ENCODE assay signal across 8 cellular contexts in the genomic region with DNA sequence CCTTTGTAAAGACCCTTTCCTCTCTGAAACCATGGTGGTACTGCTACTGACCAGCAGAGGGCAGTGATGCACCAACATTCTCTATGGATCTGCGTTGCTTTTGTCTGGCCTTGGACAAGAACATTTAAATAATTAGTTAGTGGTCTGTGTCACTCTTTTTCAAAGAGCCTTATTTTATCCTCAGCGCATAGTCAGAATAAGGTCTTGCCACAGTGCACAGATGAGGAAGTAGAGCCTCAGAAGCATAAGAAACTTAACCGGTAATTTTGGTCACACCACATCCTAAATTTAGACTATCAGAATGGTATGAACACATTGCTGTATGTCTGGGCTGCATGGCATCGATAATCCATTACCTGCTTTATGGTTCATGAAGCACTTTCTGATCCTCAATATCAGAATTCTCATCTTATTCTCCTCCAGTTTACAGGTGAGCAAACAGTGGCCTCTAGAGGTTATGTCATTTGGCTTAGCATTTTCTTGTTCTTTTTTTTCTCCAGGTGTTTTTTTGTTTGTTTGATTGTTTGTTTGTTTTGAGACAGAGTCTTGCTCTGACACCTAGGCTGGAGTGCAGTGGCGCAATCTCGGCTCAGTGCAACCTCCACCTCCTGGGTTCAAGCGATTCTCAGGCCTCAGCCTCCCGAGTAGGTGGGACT. TPM values are rescaled to one million over a fixed set of nuclear protein-coding genes. Genes with fewer than 3 reads are reported as not detected.
DNase-seq lines count a peak whose midpoint lies in the region; ATAC-seq and TF ChIP-seq lines count a peak whose summit lies in the region.

No MANE protein-coding gene starts in this region.

- ATAC-seq in GM19455 (IDR thresholded peaks at IDR 0.05; ENCODE audit: unreplicated experiment) (peak; percentile 79), HG03521 (IDR thresholded peaks at IDR 0.05; ENCODE audit: unreplicated experiment) (peak; percentile 74), mucosa of descending colon (peak; percentile 91)
- peak; percentile 69 for ATAC-seq in activated CD8-positive, alpha-beta T cell treated with anti-CD3 and anti-CD28 coated beads, Interleukin-2, amount 10 ng/mL, durations not matched to agents 7 days and 5 days

- POLR2A ChIA-PET in activated CD8-positive, alpha-beta T cell treated with anti-CD3 and anti-CD28 coated beads, Interleukin-2, amount 10 ng/mL, durations not matched to agents 7 days and 5 days (lab: Charles Lee), result no interaction called here

- H3K4me3 Mint-ChIP-seq in activated CD8-positive, alpha-beta T cell treated with anti-CD3 and anti-CD28 coated beads, Interleukin-2, amount 10 ng/mL, durations not matched to agents 7 days and 5 days, result no peak overlapping the region

- peak; percentile 33 for DNase-seq in COR-L47 (lab: John Stamatoyannopoulos, UW)
- peak; percentile 84 to 99 for DNase-seq in NOMO-1 (lab: John Stamatoyannopoulos, UW; ENCODE audit: unreplicated experiment in 2 of 2)
- DNase-seq in activated CD8-positive, alpha-beta T cell treated with anti-CD3 and anti-CD28 coated beads, Interleukin-2, amount 10 ng/mL, durations not matched to agents 7 days and 5 days, result peak; percentile 76
- peak in 2 of 3 donors; percentile 50 to 80 for DNase-seq in mucosa of descending colon
- DNase-seq in stimulated activated CD8-positive, alpha-beta memory T cell treated with anti-CD3 and anti-CD28 coated beads, Interleukin-7, amount 100 ng/mL, for 4 hours (ENCODE audit: low read depth in 2 of 2), result peak; percentile 19 to 56

- peak overlapping the region; percentile 44 for H3K27ac Mint-ChIP-seq in activated CD8-positive, alpha-beta T cell treated with anti-CD3 and anti-CD28 coated beads, Interleukin-2, amount 10 ng/mL, durations not matched to agents 7 days and 5 days

- H3K9me3 Mint-ChIP-seq in activated CD8-positive, alpha-beta T cell treated with anti-CD3 and anti-CD28 coated beads, Interleukin-2, amount 10 ng/mL, durations not matched to agents 7 days and 5 days (ENCODE audit: insufficient read depth), result no peaks in the 10 kb centered on the region

- no peaks in the 10 kb centered on the region for H3K27me3 Mint-ChIP-seq in activated CD8-positive, alpha-beta T cell treated with anti-CD3 and anti-CD28 coated beads, Interleukin-2, amount 10 ng/mL, durations not matched to agents 7 days and 5 days (ENCODE audit: low read depth)

- H3K4me3 ChIP-seq in endocrine pancreas (ENCODE audit: control insufficient read depth, insufficient read depth, low read length) (peak overlapping the region; percentile 36), mucosa of descending colon (no peak overlapping the region)

- H3K36me3 ChIP-seq in endocrine pancreas (ENCODE audit: control insufficient read depth, insufficient read depth, low read length) (no peaks in the 10 kb centered on the region), mucosa of descending colon (ENCODE audit: low read depth) (no peaks in the 10 kb centered on the region)

- CTCF ChIA-PET in activated CD8-positive, alpha-beta T cell treated with anti-CD3 and anti-CD28 coated beads, Interleukin-2, amount 10 ng/mL, durations not matched to agents 7 days and 5 days (lab: Charles Lee), result interaction anchor here (0.7 to 4.9 kb wide), 16 partner anchors 10 to 502 kb away, joined by 3 to 37 read pairs (median 4); partner anchors contain the start of gene ARPC3

- H3K9ac ChIP-seq in endocrine pancreas (ENCODE audit: control insufficient read depth, insufficient read depth, low read length), result peak overlapping the region; percentile 41

- no peaks in the 10 kb centered on the region for H3K27me3 ChIP-seq in endocrine pancreas (ENCODE audit: control insufficient read depth, insufficient read depth, low read length)

- H3K36me3 Mint-ChIP-seq in activated CD8-positive, alpha-beta T cell treated with anti-CD3 and anti-CD28 coated beads, Interleukin-2, amount 10 ng/mL, durations not matched to agents 7 days and 5 days (ENCODE audit: low read depth), result no peaks in the 10 kb centered on the region

- peaks cover 16% of the 10 kb centered on the region for H3K4me1 Mint-ChIP-seq in activated CD8-positive, alpha-beta T cell treated with anti-CD3 and anti-CD28 coated beads, Interleukin-2, amount 10 ng/mL, durations not matched to agents 7 days and 5 days (ENCODE audit: low read depth)

- intact Hi-C loops in mucosa of descending colon (cut with DNase I, micrococcal nuclease), result loop anchor here in 1 of 2 donors (5.0 kb wide), 1 partner anchor 332 kb away; no protein-coding TSS in a partner anchor

- H3K4me1 ChIP-seq in endocrine pancreas (ENCODE audit: control insufficient read depth, insufficient read depth, low read length) (peaks cover 3% of the 10 kb centered on the region), mucosa of descending colon (ENCODE audit: low read depth) (no peaks in the 10 kb centered on the region)

- H3K9me3 ChIP-seq in endocrine pancreas (ENCODE audit: control insufficient read depth, low read length) (no peaks in the 10 kb centered on the region), mucosa of descending colon (no peaks in the 10 kb centered on the region)

- TF ChIP-seq CTCF in mucosa of descending colon (IDR thresholded peaks at IDR 0.05), result peak; percentile 75

RNA-seq across cellular contexts. Expression of gene IFT81, which starts 23.7 kb away (rescaled TPM):
- total RNA-seq in activated CD8-positive, alpha-beta T cell treated with anti-CD3 and anti-CD28 coated beads, Interleukin-2, amount 10 ng/mL, durations not matched to agents 7 days and 5 days, result 1 to 10 TPM; 1.5 to 2.1 TPM
- 10 to 100 TPM in 1 of 3 donors, 1 to 10 TPM in 2; 3.8 to 12.7 (median 6.3) TPM for total RNA-seq in mucosa of descending colon

RNA-seq across cellular contexts. Expression of gene C12orf76, which starts 52.1 kb away (rescaled TPM):
- total RNA-seq in activated CD8-positive, alpha-beta T cell treated with anti-CD3 and anti-CD28 coated beads, Interleukin-2, amount 10 ng/mL, durations not matched to agents 7 days and 5 days, result 10 to 100 TPM; 15.5 to 16.2 TPM
- 10 to 100 TPM in 1 of 3 donors, 1 to 10 TPM in 2; 8.5 to 12.5 (median 8.8) TPM for total RNA-seq in mucosa of descending colon

Comparison
In these comparisons a context has a peak if more than half of its experiments do, and no peak if none do; other contexts are left out.
1. DNase-seq: peak in every context shown above with its lines; median percentile 92 in NOMO-1; 76 in activated CD8-positive, alpha-beta T cell treated with anti-CD3 and anti-CD28 coated beads, Interleukin-2, amount 10 ng/mL, durations not matched to agents 7 days and 5 days; 65 in mucosa of descending colon; 38 in stimulated activated CD8-positive, alpha-beta memory T cell treated with anti-CD3 and anti-CD28 coated beads, Interleukin-7, amount 100 ng/mL, for 4 hours; 33 in COR-L47.